32 cellular contexts compared by ENCODE assay signal in the genomic region with DNA sequence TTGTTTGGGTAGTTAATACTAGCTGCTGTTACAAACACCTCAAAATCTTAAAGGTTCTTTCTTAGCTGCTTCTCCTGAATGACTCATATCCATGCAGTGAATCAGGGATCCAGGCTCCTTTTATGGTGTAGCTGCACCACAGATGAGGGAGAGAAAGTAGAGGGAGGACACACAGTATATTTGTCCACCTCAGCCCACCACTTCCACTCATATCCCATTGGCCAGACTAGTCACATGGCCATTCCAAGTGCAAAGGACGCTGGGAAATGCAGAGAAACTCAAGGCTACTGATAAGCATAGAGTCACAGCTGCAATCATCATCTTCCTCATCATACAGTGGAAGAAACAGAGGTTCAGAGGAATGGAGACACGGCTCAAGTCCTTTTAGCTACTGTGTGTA.
DNase-seq lines count a peak whose midpoint lies in the region; ATAC-seq, FAIRE-seq and TF ChIP-seq lines count a peak whose summit lies in the region.
"Had no signal": no experiment of that assay in that cellular context is flagged by ENCODE, and none has a peak within 500 bp of the region (broad histone marks: within the 10 kb centered on the region; RNA-seq: fewer than 3 reads in every experiment).

No MANE protein-coding gene starts in this region.

- H3K9me3 ChIP-seq in GM23248 (ENCODE audit: low read depth) (no peaks in the 10 kb centered on the region), IMR-90 (ENCODE audit: control insufficient read depth, insufficient read depth, low read length) (no peaks in the 10 kb centered on the region), small intestine (ENCODE audit: control insufficient read depth, low read depth) (no peaks in the 10 kb centered on the region)
- H3K9me3 ChIP-seq: colonic mucosa, esophagus muscularis mucosa, right atrium auricular region, SJSA1 had no signal

- H2BK120ac ChIP-seq in IMR-90 (ENCODE audit: low read depth, low read length) = no peak overlapping the region

- H3K4me1 ChIP-seq in GM23248 (ENCODE audit: insufficient read depth) = no peaks in the 10 kb centered on the region
- no peaks in the 10 kb centered on the region for H3K4me1 ChIP-seq in IMR-90 (ENCODE audit: control insufficient read depth, insufficient read depth, low read length)
- no peaks in the 10 kb centered on the region for H3K4me1 ChIP-seq in foreskin keratinocyte
- H3K4me1 ChIP-seq in small intestine (ENCODE audit: control insufficient read depth in 2 of 2, insufficient read depth in 1 of 2, low read depth in 1 of 2, low read length in 1 of 2) = no peaks in the 10 kb centered on the region
- H3K4me1 ChIP-seq: colonic mucosa, esophagus muscularis mucosa, parathyroid adenoma, SJSA1 had no signal

- POLR2A ChIA-PET in IMR-90 (lab: Charles Lee; ENCODE audit: unreplicated experiment) (no interaction called here), WTC11 (lab: Charles Lee) (no interaction called here)

- H3K4ac ChIP-seq in IMR-90 (ENCODE audit: low read depth, low read length) = no peak overlapping the region

- no peak for TF ChIP-seq RAD21 in IMR-90 (IDR thresholded peaks at IDR 0.05; ENCODE audit: low read length)

- H3K27ac ChIP-seq in GM23248 (no peak overlapping the region), IMR-90 (ENCODE audit: insufficient read depth, low read length) (no peak overlapping the region), foreskin keratinocyte (no peak overlapping the region), dorsolateral prefrontal cortex (no peak overlapping the region), small intestine (ENCODE audit: low read depth in 1 of 2, low read length in 1 of 2) (no peak overlapping the region)
- H3K27ac ChIP-seq: C4-2B, colonic mucosa, esophagus muscularis mucosa, KMS-11, parathyroid adenoma, right atrium auricular region, SJSA1 had no signal

- H3K9ac ChIP-seq in GM23248 = no peak overlapping the region
- H3K9ac ChIP-seq in IMR-90 (ENCODE audit: low read depth, low read length) = no peak overlapping the region
- H3K9ac ChIP-seq: KMS-11, parathyroid adenoma had no signal

- no peak overlapping the region for H4K5ac ChIP-seq in IMR-90 (ENCODE audit: low read depth, low read length)

- in situ Hi-C loops in GM23248 (cut with MboI) (no loop called here), IMR-90 (cut with MboI; ENCODE audit: low sequenced_read_pairs) (no loop called here)

- 15 to 29% methylated on average over 2 of the region's 2 CpGs for WGBS in GM23248 (ENCODE audit: low coverage in 1 of 2, low lambda C conversion rate in 2 of 2, missing lambda C conversion rate in 2 of 2), 2 experiments
- WGBS in IMR-90 (ENCODE audit: extremely low coverage in 2 of 2, insufficient read length in 1 of 2), 2 experiments = no CpG with 5 or more reads among the region's 2 CpGs
- WGBS in small intestine, 3 donors = 51 to 65% (median 53%) methylated on average over 2 of the region's 2 CpGs

- H4K20me1 ChIP-seq in GM23248 (ENCODE audit: insufficient read depth) = no peaks in the 10 kb centered on the region
- H4K20me1 ChIP-seq in IMR-90 (ENCODE audit: insufficient read depth, low read length) = no peaks in the 10 kb centered on the region

- no peak for TF ChIP-seq POLR2A in IMR-90 (IDR thresholded peaks at IDR 0.05; ENCODE audit: low read depth, low read length)

- no peak overlapping the region for H3K23ac ChIP-seq in IMR-90 (ENCODE audit: low read depth, low read length)

- H3F3A ChIP-seq in GM23248 (ENCODE audit: insufficient read depth) = no peaks in the 10 kb centered on the region

- no peak overlapping the region for H3K14ac ChIP-seq in IMR-90 (replicated peaks; ENCODE audit: low read depth, low read length)

- no peak overlapping the region for H4K8ac ChIP-seq in IMR-90 (ENCODE audit: low read depth in 2 of 2, low read length in 2 of 2)

- no peaks in the 10 kb centered on the region for H3K9me1 ChIP-seq in IMR-90 (ENCODE audit: insufficient read depth, low read length)

- no peak overlapping the region for H3K4me3 Mint-ChIP-seq in WTC11
- H3K4me3 Mint-ChIP-seq: activated CD4-positive, alpha-beta memory T cell treated with anti-CD3 and anti-CD28 coated beads, Interleukin-2, amount 10 ng/mL, durations not matched to agents 7 days and 5 days; effector memory CD8-positive, alpha-beta T cell; memory B cell; neural crest cell; stimulated activated memory B cell treated with anti-CD40 and anti-IgM and Interleukin-4, amounts not matched to agents 10 μg/mL and 1 μg/mL and 100 μg/mL, for 72 hours had no signal

- CTCF ChIA-PET in IMR-90 (lab: Yijun Ruan, JAX) = no interaction called here
- CTCF ChIA-PET in WTC11 (lab: Charles Lee) = interaction anchor here (1.8 kb wide), 1 partner anchor 71 kb away, joined by 5 read pairs; no protein-coding TSS in a partner anchor

- BruUV-seq in IMR-90 (replicated peaks; lab: Mats Ljungman, UMichigan) = no TSS peak

- no peak overlapping the region for H2BK5ac ChIP-seq in IMR-90 (ENCODE audit: low read depth, low read length, poor library complexity, severe bottlenecking)

- no peak overlapping the region for H2AK5ac ChIP-seq in IMR-90 (ENCODE audit: low read depth, low read length)

- no peak for TF ChIP-seq CTCF in IMR-90 (conservative IDR thresholded peaks at IDR 0.05; ENCODE audit: low read depth, low read length)
- no peak for TF ChIP-seq CTCF in WTC11 (IDR thresholded peaks at IDR 0.05)
- no peak for TF ChIP-seq CTCF in foreskin keratinocyte (conservative IDR thresholded peaks at IDR 0.05)
- TF ChIP-seq CTCF in dorsolateral prefrontal cortex (IDR thresholded peaks at IDR 0.05 in 54 of 56, conservative IDR thresholded peaks at IDR 0.05 in 2 of 56; ENCODE audit: low read depth in 1 of 56, partially characterized antibody in 56 of 56) = no peak

- DNase-seq in GM23248 (peak; percentile 24), IMR-90 (peak; percentile 12), WTC11 (ENCODE audit: low spot score) (no peak), foreskin keratinocyte (peak; percentile 5 to 29), NCI-H1092 treated with DMSO at 0.1 percent for 48 hours (lab: John Stamatoyannopoulos, UW) (no peak), dorsolateral prefrontal cortex (no peak), small intestine (no peak), left ventricle myocardium superior (no peak)
- DNase-seq: activated CD4-positive, alpha-beta memory T cell treated with anti-CD3 and anti-CD28 coated beads, Interleukin-2, amount 10 ng/mL, durations not matched to agents 7 days and 5 days; activated CD8-positive, alpha-beta memory T cell treated with anti-CD3 and anti-CD28 coated beads, Interleukin-2, amount 50 U/mL, for 48 hours; activated naive CD4-positive, alpha-beta T cell treated with anti-CD3 and anti-CD28 coated beads, Interleukin-2, amount 50 U/mL, for 16 hours; amygdala; Calu3; colonic mucosa; effector memory CD8-positive, alpha-beta T cell; left cardiac atrium; NCI-H187; NCI-H69; stimulated activated CD4-positive, alpha-beta T cell treated with anti-CD3 and anti-CD28 coated beads, Interleukin-12 subunit alpha, Interleukin-12 subunit beta, amount 100 ng/mL, for 4 hours; stimulated activated CD4-positive, alpha-beta T cell treated with anti-CD3 and anti-CD28 coated beads, Interleukin-4, amount 100 ng/mL, for 24 hours had no signal

- H3K27ac Mint-ChIP-seq in WTC11 = no peak overlapping the region
- H3K27ac Mint-ChIP-seq: activated CD4-positive, alpha-beta memory T cell treated with anti-CD3 and anti-CD28 coated beads, Interleukin-2, amount 10 ng/mL, durations not matched to agents 7 days and 5 days; effector memory CD8-positive, alpha-beta T cell; memory B cell; stimulated activated memory B cell treated with anti-CD40 and anti-IgM and Interleukin-4, amounts not matched to agents 10 μg/mL and 1 μg/mL and 100 μg/mL, for 72 hours had no signal

- H3K36me3 ChIP-seq in GM23248 (ENCODE audit: low read depth) (no peaks in the 10 kb centered on the region), IMR-90 (ENCODE audit: control insufficient read depth, insufficient read depth, low read length) (no peaks in the 10 kb centered on the region), small intestine (ENCODE audit: control insufficient read depth in 2 of 2, insufficient read depth in 2 of 2, low read length in 2 of 2) (no peaks in the 10 kb centered on the region)
- H3K36me3 ChIP-seq: colonic mucosa, esophagus muscularis mucosa, right atrium auricular region, SJSA1 had no signal

- no peaks in the 10 kb centered on the region for H3K79me1 ChIP-seq in IMR-90 (ENCODE audit: low read depth in 1 of 2, low read length in 2 of 2)

- no peaks in the 10 kb centered on the region for H3K4me1 Mint-ChIP-seq in WTC11
- H3K4me1 Mint-ChIP-seq: memory B cell; neural crest cell; stimulated activated memory B cell treated with anti-CD40 and anti-IgM and Interleukin-4, amounts not matched to agents 10 μg/mL and 1 μg/mL and 100 μg/mL, for 72 hours had no signal

- no peak overlapping the region for H2BK20ac ChIP-seq in IMR-90 (ENCODE audit: low read depth, low read length)

- H3K79me2 ChIP-seq in GM23248 (ENCODE audit: insufficient read depth) = no peaks in the 10 kb centered on the region
- H3K79me2 ChIP-seq: parathyroid adenoma had no signal

- H3K4me3 ChIP-seq in GM23248 (no peak overlapping the region), IMR-90 (ENCODE audit: insufficient read depth, low read depth, low read length) (no peak overlapping the region), dorsolateral prefrontal cortex (no peak overlapping the region), small intestine (ENCODE audit: low read depth in 1 of 2, low read length in 2 of 2) (no peak overlapping the region)
- H3K4me3 ChIP-seq: colonic mucosa, esophagus muscularis mucosa, right atrium auricular region, SJSA1 had no signal

- H3K9me2 ChIP-seq in GM23248 (ENCODE audit: insufficient read depth) = no peaks in the 10 kb centered on the region

- H3K4me2 ChIP-seq in GM23248 (ENCODE audit: unreplicated experiment) = no peak overlapping the region
- H3K4me2 ChIP-seq in IMR-90 (ENCODE audit: low read depth, low read length) = no peak overlapping the region
- H3K4me2 ChIP-seq: KMS-11 had no signal

- intact Hi-C loops in IMR-90 (cut with micrococcal nuclease) (no loop called here), dorsolateral prefrontal cortex (cut with DNase I) (no loop called here), left ventricle myocardium superior (cut with micrococcal nuclease) (no loop called here)

- FAIRE-seq in small intestine (lab: Jason Lieb, UNC) = no peak
- FAIRE-seq: frontal cortex, GM12892 had no signal

- no peak; the same call in 1 of the 2 replicates for ATAC-seq in IMR-90 (ENCODE audit: low read depth)
- no peak for ATAC-seq in WTC11
- peak; percentile 18 for ATAC-seq in foreskin keratinocyte
- no peak for ATAC-seq in left ventricle myocardium superior
- ATAC-seq: activated CD4-positive, CD25-positive, alpha-beta regulatory T cell treated with anti-CD3 and anti-CD28 coated beads, Interleukin-2, amount 50 U/mL, for 24 hours; effector memory CD8-positive, alpha-beta T cell; stimulated activated memory B cell treated with anti-CD40 and anti-IgM and Interleukin-4, amounts not matched to agents 10 μg/mL and 1 μg/mL and 100 μg/mL, for 72 hours had no signal

- H3K36me3 Mint-ChIP-seq in WTC11 = peaks cover 3% of the 10 kb centered on the region
- H3K36me3 Mint-ChIP-seq: stimulated activated memory B cell treated with anti-CD40 and anti-IgM and Interleukin-4, amounts not matched to agents 10 μg/mL and 1 μg/mL and 100 μg/mL, for 72 hours had no signal

- no peak overlapping the region for H2AK9ac ChIP-seq in IMR-90 (replicated peaks; ENCODE audit: low read depth, low read length, poor library complexity)

- no peak overlapping the region for H3K56ac ChIP-seq in IMR-90 (ENCODE audit: extremely low read depth, insufficient read depth, low read length)

- H2AFZ ChIP-seq in GM23248 (no peak overlapping the region), IMR-90 (replicated peaks; ENCODE audit: low read length, poor library complexity) (no peak overlapping the region)
- H2AFZ ChIP-seq: parathyroid adenoma had no signal

- H2BK15ac ChIP-seq in IMR-90 (ENCODE audit: low read depth, low read length) = no peak overlapping the region

- peaks cover 16% of the 10 kb centered on the region for H3K9me3 Mint-ChIP-seq in WTC11
- H3K9me3 Mint-ChIP-seq: effector memory CD8-positive, alpha-beta T cell; memory B cell; stimulated activated memory B cell treated with anti-CD40 and anti-IgM and Interleukin-4, amounts not matched to agents 10 μg/mL and 1 μg/mL and 100 μg/mL, for 72 hours had no signal

- H4K91ac ChIP-seq in IMR-90 (ENCODE audit: insufficient read depth, low read depth, low read length) = no peak overlapping the region

- H3K27me3 ChIP-seq in GM23248 (replicated peaks; ENCODE audit: insufficient read depth) = no peaks in the 10 kb centered on the region
- H3K27me3 ChIP-seq in IMR-90 (ENCODE audit: control insufficient read depth, insufficient read depth, low read length) = peaks cover 3% of the 10 kb centered on the region
- no peaks in the 10 kb centered on the region for H3K27me3 ChIP-seq in foreskin keratinocyte
- H3K27me3 ChIP-seq in dorsolateral prefrontal cortex = peaks cover 0 to 3% (median 0%) of the 10 kb centered on the region in 45 donors
- H3K27me3 ChIP-seq in small intestine (ENCODE audit: control insufficient read depth in 2 of 2, insufficient read depth in 2 of 2, low read length in 2 of 2) = no peaks in the 10 kb centered on the region
- H3K27me3 ChIP-seq: colonic mucosa, right atrium auricular region, SJSA1 had no signal

- no peaks in the 10 kb centered on the region; the same call in 1 of the 2 replicates for H3K27me3 Mint-ChIP-seq in WTC11 (ENCODE audit: low read depth)

- no peak overlapping the region for H3K18ac ChIP-seq in IMR-90 (ENCODE audit: low read depth, low read length)

- dilution Hi-C loops in IMR-90 (cut with HindIII; ENCODE audit: low sequenced_read_pairs, unreplicated experiment) = no loop called here

Comparison
In these comparisons a context has a peak if more than half of its experiments do, and no peak if none do; other contexts are left out.
1. DNase-seq: peak in GM23248 (single experiment), IMR-90 (single experiment) and foreskin keratinocyte (2 of 2); none in WTC11 (single experiment), NCI-H1092 treated with DMSO at 0.1 percent for 48 hours (single experiment), dorsolateral prefrontal cortex (0 of 10), small intestine (single experiment) and left ventricle myocardium superior (single experiment).